ENCODE assay signal across 8 cellular contexts in genomic region chr6:30781697-30782424, GRCh38. TPM values are rescaled to one million over a fixed set of nuclear protein-coding genes. Genes with fewer than 3 reads are reported as not detected.
DNase-seq lines count a peak whose midpoint lies in the region; ATAC-seq, FAIRE-seq and TF ChIP-seq lines count a peak whose summit lies in the region.

No MANE protein-coding gene starts in this region.

- BruUV-seq in HepG2 (replicated peaks; lab: Mats Ljungman, UMichigan), result no TSS peak

- peak overlapping the region; percentile 39 to 49 (median 43); a peak in 5 of 6 replicates for H3K4me3 ChIP-seq in HepG2 (replicated peaks in 1 of 3; ENCODE audit: insufficient read depth in 1 of 3, low read depth in 2 of 3, low read length in 3 of 3)

- no peaks in the 10 kb centered on the region for H3K9me3 Mint-ChIP-seq in stimulated activated memory B cell treated with anti-CD40 and anti-IgM and Interleukin-4, amounts not matched to agents 10 μg/mL and 1 μg/mL and 100 μg/mL, for 72 hours

- peak overlapping the region; percentile 65 for H3K27ac Mint-ChIP-seq in stimulated activated memory B cell treated with anti-CD40 and anti-IgM and Interleukin-4, amounts not matched to agents 10 μg/mL and 1 μg/mL and 100 μg/mL, for 72 hours

- TF ChIP-seq RAD21 in HepG2 (CRISPR knock-in tag; IDR thresholded peaks at IDR 0.05), result peak; percentile 20; the same call in 1 of the 2 replicates

- H4K20me1 ChIP-seq in HepG2 (ENCODE audit: insufficient read depth, low read length), result no peaks in the 10 kb centered on the region

- ATAC-seq in HepG2, result peak; percentile 87
- peak; percentile 77 for ATAC-seq in stimulated activated memory B cell treated with anti-CD40 and anti-IgM and Interleukin-4, amounts not matched to agents 10 μg/mL and 1 μg/mL and 100 μg/mL, for 72 hours
- no peak for ATAC-seq in HG02840 (IDR thresholded peaks at IDR 0.05; ENCODE audit: low FRiP score, unreplicated experiment)
- ATAC-seq in GM18868 (IDR thresholded peaks at IDR 0.05; ENCODE audit: unreplicated experiment), result no peak

- 3% methylated on average over 13 of the region's 13 CpGs for WGBS in HepG2 (ENCODE audit: low lambda C conversion rate)

- peak overlapping the region; percentile 81 for H3K4me2 ChIP-seq in HepG2 (ENCODE audit: low read depth, low read length)

- no peak overlapping the region for H2AFZ ChIP-seq in HepG2 (ENCODE audit: low read length)

- in situ Hi-C loops in HepG2 (cut with HindIII; ENCODE audit: extremely low pct_ligation_motif_present, low pct_unique_long_range_greater_than_20kb), result no loop called here

- peak; percentile 98 for FAIRE-seq in HepG2 (lab: Jason Lieb, UNC)

- TF ChIP-seq EP300 in HepG2 (IDR thresholded peaks at IDR 0.05; ENCODE audit: low read depth in 2 of 2, low read length in 2 of 2) (peak; percentile 90 to 93), HepG2 (CRISPR knock-in tag; IDR thresholded peaks at IDR 0.05; ENCODE audit: borderline replicate concordance) (peak; percentile 86)

- H3K9me3 ChIP-seq in HepG2 (ENCODE audit: low read length), result no peaks in the 10 kb centered on the region

- intact Hi-C loops in HepG2 (cut with micrococcal nuclease; ENCODE audit: unreplicated experiment), result loop anchor here (1.0 kb wide), 3 partner anchors 13 to 40 kb away; partner anchors contain the start of gene IER3

- peak overlapping the region; percentile 3 for H3K4me3 Mint-ChIP-seq in stimulated activated memory B cell treated with anti-CD40 and anti-IgM and Interleukin-4, amounts not matched to agents 10 μg/mL and 1 μg/mL and 100 μg/mL, for 72 hours

- no peaks in the 10 kb centered on the region for H3K79me2 ChIP-seq in HepG2 (ENCODE audit: insufficient read depth, low read length)

- DNase-seq in GM04503 (ENCODE audit: low read depth), result peak; percentile 96
- peak; percentile 65 to 85 (median 72) for DNase-seq in NCI-H1417 (lab: John Stamatoyannopoulos, UW)
- DNase-seq in SKM-1 treated with dmso at 0.1 percent for 144 hours (lab: John Stamatoyannopoulos, UW; ENCODE audit: unreplicated experiment), result peak; percentile 82
- peak; percentile 96 for DNase-seq in HepG2 (ENCODE audit: low spot score)

- CTCF ChIA-PET in HepG2 (lab: Yijun Ruan, JAX; ENCODE audit: low intra/inter-chr PET ratio, low total read pairs), result interaction anchor here (0.7 kb wide), 1 partner anchor 39 kb away, joined by 3 read pairs; the partner anchor contains the start of gene FLOT1

- no peaks in the 10 kb centered on the region for H3K27me3 ChIP-seq in HepG2 (ENCODE audit: control insufficient read depth in 1 of 2, insufficient read depth in 2 of 2, low read length in 2 of 2)

- TF ChIP-seq CTCF in HepG2 (CRISPR knock-in tag; IDR thresholded peaks at IDR 0.05), result 0 out of 2 replicates have a peak, but pooled peaks have one; percentile 12

- peaks cover 86% of the 10 kb centered on the region for H3K4me1 ChIP-seq in HepG2 (ENCODE audit: insufficient read depth, low read length)

- no peaks in the 10 kb centered on the region for H3K36me3 ChIP-seq in HepG2 (replicated peaks in 1 of 2; ENCODE audit: control insufficient read depth in 1 of 2, insufficient read depth in 2 of 2, low read length in 2 of 2)

- POLR2A ChIA-PET in HepG2 (lab: Yijun Ruan, JAX), result interaction anchor here (0.6 to 9.4 kb wide), 24 partner anchors 9 to 167 kb away, joined by 3 to 305 read pairs (median 5); partner anchors contain the start of genes DDR1, FLOT1, IER3 and MDC1

- H3K27ac ChIP-seq in cingulate gyrus (ENCODE audit: low read depth, low read length) (peak overlapping the region; percentile 93), HepG2 (ENCODE audit: extremely low read length, insufficient read depth, low read length) (peak overlapping the region; percentile 83)

- peaks cover 11% of the 10 kb centered on the region for H3K27me3 Mint-ChIP-seq in stimulated activated memory B cell treated with anti-CD40 and anti-IgM and Interleukin-4, amounts not matched to agents 10 μg/mL and 1 μg/mL and 100 μg/mL, for 72 hours

- H3K4me1 Mint-ChIP-seq in stimulated activated memory B cell treated with anti-CD40 and anti-IgM and Interleukin-4, amounts not matched to agents 10 μg/mL and 1 μg/mL and 100 μg/mL, for 72 hours, result peaks cover 35% of the 10 kb centered on the region

- no peaks in the 10 kb centered on the region for H3K36me3 Mint-ChIP-seq in stimulated activated memory B cell treated with anti-CD40 and anti-IgM and Interleukin-4, amounts not matched to agents 10 μg/mL and 1 μg/mL and 100 μg/mL, for 72 hours

- H3K9ac ChIP-seq in HepG2 (ENCODE audit: insufficient read depth, low read depth, low read length), result peak overlapping the region; percentile 78

- TF ChIP-seq POLR2A in HepG2 (IDR thresholded peaks at IDR 0.05; ENCODE audit: insufficient read depth in 1 of 2, low read depth in 2 of 2, low read length in 2 of 2), result peak; percentile 20 to 34; a peak in 2 of 4 replicates

TF ChIP-seq in HepG2, 621 proteins besides CTCF, POLR2A, EP300 and RAD21 (continues in another document):
- peak; percentile 95 for TF ChIP-seq MEIS2 (CRISPR knock-in tag; IDR thresholded peaks at IDR 0.05)
- TF ChIP-seq ZBTB38 (CRISPR knock-in tag; IDR thresholded peaks at IDR 0.05), result no peak; the same call in none of the 2 replicates
- peak; percentile 76; the same call in 1 of the 2 replicates for TF ChIP-seq MAF1 (CRISPR knock-in tag; IDR thresholded peaks at IDR 0.05; ENCODE audit: borderline replicate concordance)
- TF ChIP-seq IKZF5 (CRISPR knock-in tag; IDR thresholded peaks at IDR 0.05), result peak; percentile 91
- TF ChIP-seq ARNTL (CRISPR knock-in tag; IDR thresholded peaks at IDR 0.05), result peak; percentile 94
- no peak; the same call in 1 of the 2 replicates for TF ChIP-seq ZNF891 (CRISPR knock-in tag; IDR thresholded peaks at IDR 0.05)
- TF ChIP-seq ZNF225 (CRISPR knock-in tag; IDR thresholded peaks at IDR 0.05), result peak; percentile 40; the same call in 1 of the 2 replicates
- TF ChIP-seq ATF7 (IDR thresholded peaks at IDR 0.05), result peak; percentile 99
- TF ChIP-seq ATF7 (CRISPR knock-in tag; IDR thresholded peaks at IDR 0.05), result peak; percentile 100
- peak; percentile 82; the same call in 1 of the 2 replicates for TF ChIP-seq WIZ (CRISPR knock-in tag; IDR thresholded peaks at IDR 0.05)

RNA-seq across cellular contexts. Expression of gene IER3, which starts 37.5 kb away (rescaled TPM):
- total RNA-seq in HepG2 (2016; rRNA removed; fragmentation: Illumina TruSeq; extraction: Trizol), result 28.7 and 51.1 TPM in 2 replicates
- 83.5 and 89.8 TPM in 2 replicates for total RNA-seq in HepG2 (2016; cell fraction: cytosol; rRNA removed; fragmentation: Illumina TruSeq; extraction: Trizol; ENCODE audit: low read depth)
- 25.7 and 52.1 TPM in 2 replicates for total RNA-seq in HepG2 (2016; cell fraction: insoluble cytoplasmic fraction; rRNA removed; fragmentation: Illumina TruSeq; extraction: Trizol)
- 91.3 and 101 TPM in 2 replicates for total RNA-seq in HepG2 (2016; cell fraction: membrane; rRNA removed; fragmentation: Illumina TruSeq; extraction: Trizol)
- 33.1 and 34.2 TPM in 2 replicates for total RNA-seq in HepG2 (2016; cell fraction: nucleus; rRNA removed; fragmentation: Illumina TruSeq; extraction: Trizol)
- 131 and 151 TPM in 2 replicates for polyA plus RNA-seq in HepG2 (2011; rRNA removed)
- 117 TPM in 2 replicates for polyA plus RNA-seq in HepG2 (2011; cell fraction: cytosol; rRNA removed)
- 111 and 130 TPM in 2 replicates for polyA plus RNA-seq in HepG2 (2011; cell fraction: nucleus; rRNA removed)
- 130 and 313 TPM in 2 replicates for polyA plus RNA-seq in HepG2 (2012)
- 21.8 and 24.4 TPM in 2 replicates for polyA plus RNA-seq in HepG2 (2016; cell fraction: cytosol; fragmentation: Illumina TruSeq; extraction: Trizol; ENCODE audit: low read depth)
- 28.6 and 30.4 TPM in 2 replicates for polyA plus RNA-seq in HepG2 (2016; cell fraction: insoluble cytoplasmic fraction; fragmentation: Illumina TruSeq; extraction: Trizol; ENCODE audit: low read depth)
- 23.7 and 25.1 TPM in 2 replicates for polyA plus RNA-seq in HepG2 (2016; cell fraction: membrane; fragmentation: Illumina TruSeq; extraction: Trizol; ENCODE audit: low read depth)
- 72.1 and 79.6 TPM in 2 replicates for polyA plus RNA-seq in HepG2 (2016; cell fraction: nucleus; fragmentation: Illumina TruSeq; extraction: Trizol; ENCODE audit: insufficient read depth, low read depth)
- polyA minus RNA-seq in HepG2 (2011; rRNA and poly(A)+ RNA removed; ENCODE audit: low replicate concordance), result 19.0 and 307 TPM in 2 replicates
- 213 and 378 TPM in 2 replicates for polyA minus RNA-seq in HepG2 (2011; cell fraction: cytosol; rRNA and poly(A)+ RNA removed)
- 95.2 and 99.7 TPM in 2 replicates for polyA minus RNA-seq in HepG2 (2011; cell fraction: nucleus; rRNA and poly(A)+ RNA removed)

RNA-seq across cellular contexts. Expression of gene FLOT1, which starts 39.4 kb away (rescaled TPM):
- 77.8 and 82.3 TPM in 2 replicates for total RNA-seq in HepG2 (2016; rRNA removed; fragmentation: Illumina TruSeq; extraction: Trizol)
- 113 and 115 TPM in 2 replicates for total RNA-seq in HepG2 (2016; cell fraction: cytosol; rRNA removed; fragmentation: Illumina TruSeq; extraction: Trizol; ENCODE audit: low read depth)
- total RNA-seq in HepG2 (2016; cell fraction: insoluble cytoplasmic fraction; rRNA removed; fragmentation: Illumina TruSeq; extraction: Trizol), result 72.3 and 79.6 TPM in 2 replicates
- 145 and 152 TPM in 2 replicates for total RNA-seq in HepG2 (2016; cell fraction: membrane; rRNA removed; fragmentation: Illumina TruSeq; extraction: Trizol)
- 43.2 and 49.0 TPM in 2 replicates for total RNA-seq in HepG2 (2016; cell fraction: nucleus; rRNA removed; fragmentation: Illumina TruSeq; extraction: Trizol)
- 130 and 150 TPM in 2 replicates for polyA plus RNA-seq in HepG2 (2011; rRNA removed)
- 126 and 128 TPM in 2 replicates for polyA plus RNA-seq in HepG2 (2011; cell fraction: cytosol; rRNA removed)
- polyA plus RNA-seq in HepG2 (2011; cell fraction: nucleus; rRNA removed), result 139 and 173 TPM in 2 replicates
- 119 and 142 TPM in 2 replicates for polyA plus RNA-seq in HepG2 (2012)
- 217 and 220 TPM in 2 replicates for polyA plus RNA-seq in HepG2 (2016; cell fraction: cytosol; fragmentation: Illumina TruSeq; extraction: Trizol; ENCODE audit: low read depth)
- polyA plus RNA-seq in HepG2 (2016; cell fraction: insoluble cytoplasmic fraction; fragmentation: Illumina TruSeq; extraction: Trizol; ENCODE audit: low read depth), result 116 and 125 TPM in 2 replicates
- 219 and 220 TPM in 2 replicates for polyA plus RNA-seq in HepG2 (2016; cell fraction: membrane; fragmentation: Illumina TruSeq; extraction: Trizol; ENCODE audit: low read depth)
- 146 and 154 TPM in 2 replicates for polyA plus RNA-seq in HepG2 (2016; cell fraction: nucleus; fragmentation: Illumina TruSeq; extraction: Trizol; ENCODE audit: insufficient read depth, low read depth)
- polyA minus RNA-seq in HepG2 (2011; rRNA and poly(A)+ RNA removed; ENCODE audit: low replicate concordance), result 102 and 133 TPM in 2 replicates
- polyA minus RNA-seq in HepG2 (2011; cell fraction: cytosol; rRNA and poly(A)+ RNA removed), result 49.8 and 51.9 TPM in 2 replicates
- 34.5 and 57.3 TPM in 2 replicates for polyA minus RNA-seq in HepG2 (2011; cell fraction: nucleus; rRNA and poly(A)+ RNA removed)

Comparison
In these comparisons a context has a peak if more than half of its experiments do, and no peak if none do; other contexts are left out.
1. ATAC-seq: peak in HepG2 (single experiment) and stimulated activated memory B cell treated with anti-CD40 and anti-IgM and Interleukin-4, amounts not matched to agents 10 μg/mL and 1 μg/mL and 100 μg/mL, for 72 hours (single experiment); none in HG02840 (single experiment) and GM18868 (single experiment).
2. Peak in every context shown above with its lines, with median percentiles within 50 percentile points of each other: DNase-seq.